Comparison of ENCODE assay signal across 8 cellular contexts in the genomic region with DNA sequence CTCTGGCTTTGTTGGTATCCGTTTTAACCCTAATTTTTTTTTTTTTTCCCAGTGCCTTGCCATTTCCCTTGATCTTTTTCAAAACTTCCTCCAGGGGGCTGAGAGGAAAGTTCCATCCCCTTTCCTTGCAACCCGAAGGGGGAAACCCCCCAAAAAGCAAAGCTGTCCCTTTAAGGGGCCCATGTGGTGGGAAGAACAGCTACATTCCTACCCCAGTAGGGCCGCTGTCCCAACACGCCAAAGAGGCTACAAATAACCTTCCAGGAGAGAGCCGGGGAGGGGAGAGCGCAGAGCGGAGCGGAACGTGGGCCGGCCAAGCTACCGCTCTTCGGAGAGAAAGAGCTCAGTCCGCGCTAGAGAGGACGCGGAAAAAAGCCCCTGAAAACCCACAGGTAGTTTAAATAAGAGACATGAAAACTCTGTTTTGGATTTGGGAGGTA.
DNase-seq lines count a peak whose midpoint lies in the region; ATAC-seq lines count a peak whose summit lies in the region.

No MANE protein-coding gene starts in this region.

- no peaks in the 10 kb centered on the region for H3K36me3 Mint-ChIP-seq in stimulated activated effector memory CD8-positive, alpha-beta T cell treated with anti-CD3 and anti-CD28 coated beads, Interleukin-12 subunit alpha, Interleukin-12 subunit beta, amount 100 ng/mL, for 72 hours

- H3K9me3 Mint-ChIP-seq in stimulated activated effector memory CD8-positive, alpha-beta T cell treated with anti-CD3 and anti-CD28 coated beads, Interleukin-12 subunit alpha, Interleukin-12 subunit beta, amount 100 ng/mL, for 72 hours: no peaks in the 10 kb centered on the region

- peak overlapping the region; percentile 89 for H3K27ac ChIP-seq in caudate nucleus (ENCODE audit: low read depth, low read length)

- H3K4me3 Mint-ChIP-seq in stimulated activated effector memory CD8-positive, alpha-beta T cell treated with anti-CD3 and anti-CD28 coated beads, Interleukin-12 subunit alpha, Interleukin-12 subunit beta, amount 100 ng/mL, for 72 hours: peak overlapping the region; percentile 70

- peaks cover 25% of the 10 kb centered on the region for H3K4me1 Mint-ChIP-seq in stimulated activated effector memory CD8-positive, alpha-beta T cell treated with anti-CD3 and anti-CD28 coated beads, Interleukin-12 subunit alpha, Interleukin-12 subunit beta, amount 100 ng/mL, for 72 hours

- peak; percentile 52 for DNase-seq in stimulated activated CD4-positive, alpha-beta T cell treated with anti-CD3 and anti-CD28 coated beads, Interleukin-15, amount 100 ng/mL, for 24 hours
- DNase-seq in stimulated activated CD4-positive, alpha-beta T cell treated with anti-CD3 and anti-CD28 coated beads, Interleukin-4, amount 100 ng/mL, for 4 hours: no peak
- DNase-seq in OCI-M1 (lab: John Stamatoyannopoulos, UW) (peak; percentile 50), caudate nucleus (lab: John Stamatoyannopoulos, UW) (peak in 18 of 61 donors; percentile 14 to 49 (median 33)), islet precursor cell (peak; percentile 87), AML-193 (lab: John Stamatoyannopoulos, UW) (no peak)
- DNase-seq in stimulated activated effector memory CD8-positive, alpha-beta T cell treated with anti-CD3 and anti-CD28 coated beads, Interleukin-12 subunit alpha, Interleukin-12 subunit beta, amount 100 ng/mL, for 72 hours (ENCODE audit: low spot score in 2 of 2): peak in 1 of 2 donors; percentile 56

- peak; percentile 64 for ATAC-seq in stimulated activated effector memory CD8-positive, alpha-beta T cell treated with anti-CD3 and anti-CD28 coated beads, Interleukin-12 subunit alpha, Interleukin-12 subunit beta, amount 100 ng/mL, for 72 hours
- no peak for ATAC-seq in HG03039 (IDR thresholded peaks at IDR 0.05; ENCODE audit: unreplicated experiment)

- H3K27ac Mint-ChIP-seq in stimulated activated effector memory CD8-positive, alpha-beta T cell treated with anti-CD3 and anti-CD28 coated beads, Interleukin-12 subunit alpha, Interleukin-12 subunit beta, amount 100 ng/mL, for 72 hours: no peak overlapping the region

Comparison
In these comparisons a context has a peak if more than half of its experiments do, and no peak if none do; other contexts are left out.
1. DNase-seq: peak in stimulated activated CD4-positive, alpha-beta T cell treated with anti-CD3 and anti-CD28 coated beads, Interleukin-15, amount 100 ng/mL, for 24 hours (single experiment), OCI-M1 (single experiment) and islet precursor cell (single experiment); none in stimulated activated CD4-positive, alpha-beta T cell treated with anti-CD3 and anti-CD28 coated beads, Interleukin-4, amount 100 ng/mL, for 4 hours (0 of 2) and AML-193 (0 of 2).